In the genomic region with DNA sequence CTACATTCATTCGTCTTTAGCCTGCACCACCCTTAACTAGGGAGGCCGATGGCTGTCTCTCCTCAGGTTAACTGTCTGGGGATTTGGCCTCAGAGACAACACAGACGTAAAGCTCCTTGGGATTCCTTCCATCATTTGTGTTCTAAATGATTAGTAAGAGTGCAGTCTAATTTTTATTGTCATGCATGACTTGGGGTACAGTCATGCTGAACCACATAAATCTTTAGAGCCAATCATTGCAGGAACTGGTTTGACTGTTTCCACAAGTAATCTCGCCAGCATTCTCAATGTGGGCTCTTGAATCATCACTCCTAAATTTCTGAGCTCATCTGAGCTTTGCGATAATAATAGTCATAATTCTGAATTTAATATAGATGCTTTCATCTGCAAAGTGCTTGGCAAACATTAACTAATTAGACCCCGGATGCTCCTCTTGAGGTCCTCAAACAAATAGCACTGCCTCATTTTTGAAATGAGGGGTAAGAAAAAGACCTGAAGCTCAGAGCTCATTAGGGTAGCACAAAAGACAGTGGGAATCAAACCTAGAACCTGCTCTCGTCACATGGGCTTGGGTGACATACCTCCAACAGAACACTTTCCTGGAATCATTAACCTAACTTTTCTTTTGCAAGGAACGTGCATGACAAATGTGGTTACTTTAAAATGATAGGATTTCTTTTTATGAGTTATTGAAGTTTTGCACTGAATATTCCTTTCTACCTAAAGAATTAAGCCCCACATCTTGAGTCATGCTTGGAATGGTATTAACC, we compare ENCODE assay signal across 2 cellular contexts.
TF ChIP-seq lines count a peak whose summit lies in the region.

No MANE protein-coding gene starts in this region.

TF ChIP-seq in SK-N-SH, 30 proteins besides CTCF, POLR2A, EP300 and RAD21 (continued from another document):
- TF ChIP-seq, protein P1, sequence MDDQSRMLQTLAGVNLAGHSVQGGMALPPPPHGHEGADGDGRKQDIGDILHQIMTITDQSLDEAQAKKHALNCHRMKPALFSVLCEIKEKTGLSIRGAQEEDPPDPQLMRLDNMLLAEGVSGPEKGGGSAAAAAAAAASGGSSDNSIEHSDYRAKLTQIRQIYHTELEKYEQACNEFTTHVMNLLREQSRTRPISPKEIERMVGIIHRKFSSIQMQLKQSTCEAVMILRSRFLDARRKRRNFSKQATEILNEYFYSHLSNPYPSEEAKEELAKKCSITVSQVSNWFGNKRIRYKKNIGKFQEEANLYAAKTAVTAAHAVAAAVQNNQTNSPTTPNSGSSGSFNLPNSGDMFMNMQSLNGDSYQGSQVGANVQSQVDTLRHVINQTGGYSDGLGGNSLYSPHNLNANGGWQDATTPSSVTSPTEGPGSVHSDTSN (IDR thresholded peaks at IDR 0.05) = 0 out of 2 replicates have a peak, but pooled peaks have one; percentile 10
- 0 out of 2 replicates have a peak, but pooled peaks have one; percentile 14 for TF ChIP-seq JUND (IDR thresholded peaks at IDR 0.05)

TF ChIP-seq in SK-N-SH treated with all-trans-retinoic acid at 6 μM for 48 hours, 23 proteins besides CTCF, POLR2A, EP300 and RAD21 (continued from another document):
- TF ChIP-seq, protein P2, sequence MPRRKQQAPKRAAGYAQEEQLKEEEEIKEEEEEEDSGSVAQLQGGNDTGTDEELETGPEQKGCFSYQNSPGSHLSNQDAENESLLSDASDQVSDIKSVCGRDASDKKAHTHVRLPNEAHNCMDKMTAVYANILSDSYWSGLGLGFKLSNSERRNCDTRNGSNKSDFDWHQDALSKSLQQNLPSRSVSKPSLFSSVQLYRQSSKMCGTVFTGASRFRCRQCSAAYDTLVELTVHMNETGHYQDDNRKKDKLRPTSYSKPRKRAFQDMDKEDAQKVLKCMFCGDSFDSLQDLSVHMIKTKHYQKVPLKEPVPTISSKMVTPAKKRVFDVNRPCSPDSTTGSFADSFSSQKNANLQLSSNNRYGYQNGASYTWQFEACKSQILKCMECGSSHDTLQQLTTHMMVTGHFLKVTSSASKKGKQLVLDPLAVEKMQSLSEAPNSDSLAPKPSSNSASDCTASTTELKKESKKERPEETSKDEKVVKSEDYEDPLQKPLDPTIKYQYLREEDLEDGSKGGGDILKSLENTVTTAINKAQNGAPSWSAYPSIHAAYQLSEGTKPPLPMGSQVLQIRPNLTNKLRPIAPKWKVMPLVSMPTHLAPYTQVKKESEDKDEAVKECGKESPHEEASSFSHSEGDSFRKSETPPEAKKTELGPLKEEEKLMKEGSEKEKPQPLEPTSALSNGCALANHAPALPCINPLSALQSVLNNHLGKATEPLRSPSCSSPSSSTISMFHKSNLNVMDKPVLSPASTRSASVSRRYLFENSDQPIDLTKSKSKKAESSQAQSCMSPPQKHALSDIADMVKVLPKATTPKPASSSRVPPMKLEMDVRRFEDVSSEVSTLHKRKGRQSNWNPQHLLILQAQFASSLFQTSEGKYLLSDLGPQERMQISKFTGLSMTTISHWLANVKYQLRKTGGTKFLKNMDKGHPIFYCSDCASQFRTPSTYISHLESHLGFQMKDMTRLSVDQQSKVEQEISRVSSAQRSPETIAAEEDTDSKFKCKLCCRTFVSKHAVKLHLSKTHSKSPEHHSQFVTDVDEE (CRISPR knock-in tag; IDR thresholded peaks at IDR 0.05) = no peak
- TF ChIP-seq ISL1 (CRISPR knock-in tag; IDR thresholded peaks at IDR 0.05) (no peak), PPARA (CRISPR knock-in tag; IDR thresholded peaks at IDR 0.05; ENCODE audit: borderline replicate concordance) (no peak), TCF4 (CRISPR knock-in tag; IDR thresholded peaks at IDR 0.05; ENCODE audit: borderline replicate concordance) (no peak), ZNF565 (CRISPR knock-in tag; conservative IDR thresholded peaks at IDR 0.05; ENCODE audit: low read depth) (no peak), TOX (CRISPR knock-in tag; IDR thresholded peaks at IDR 0.05; ENCODE audit: borderline replicate concordance) (no peak), ZC3H10 (CRISPR knock-in tag; IDR thresholded peaks at IDR 0.05) (no peak), ZNF70 (CRISPR knock-in tag; IDR thresholded peaks at IDR 0.05) (no peak)
- TF ChIP-seq, protein P3, sequence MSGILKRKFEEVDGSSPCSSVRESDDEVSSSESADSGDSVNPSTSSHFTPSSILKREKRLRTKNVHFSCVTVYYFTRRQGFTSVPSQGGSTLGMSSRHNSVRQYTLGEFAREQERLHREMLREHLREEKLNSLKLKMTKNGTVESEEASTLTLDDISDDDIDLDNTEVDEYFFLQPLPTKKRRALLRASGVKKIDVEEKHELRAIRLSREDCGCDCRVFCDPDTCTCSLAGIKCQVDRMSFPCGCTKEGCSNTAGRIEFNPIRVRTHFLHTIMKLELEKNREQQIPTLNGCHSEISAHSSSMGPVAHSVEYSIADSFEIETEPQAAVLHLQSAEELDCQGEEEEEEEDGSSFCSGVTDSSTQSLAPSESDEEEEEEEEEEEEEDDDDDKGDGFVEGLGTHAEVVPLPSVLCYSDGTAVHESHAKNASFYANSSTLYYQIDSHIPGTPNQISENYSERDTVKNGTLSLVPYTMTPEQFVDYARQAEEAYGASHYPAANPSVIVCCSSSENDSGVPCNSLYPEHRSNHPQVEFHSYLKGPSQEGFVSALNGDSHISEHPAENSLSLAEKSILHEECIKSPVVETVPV (CRISPR knock-in tag; IDR thresholded peaks at IDR 0.05) = no peak
